In the genomic region with DNA sequence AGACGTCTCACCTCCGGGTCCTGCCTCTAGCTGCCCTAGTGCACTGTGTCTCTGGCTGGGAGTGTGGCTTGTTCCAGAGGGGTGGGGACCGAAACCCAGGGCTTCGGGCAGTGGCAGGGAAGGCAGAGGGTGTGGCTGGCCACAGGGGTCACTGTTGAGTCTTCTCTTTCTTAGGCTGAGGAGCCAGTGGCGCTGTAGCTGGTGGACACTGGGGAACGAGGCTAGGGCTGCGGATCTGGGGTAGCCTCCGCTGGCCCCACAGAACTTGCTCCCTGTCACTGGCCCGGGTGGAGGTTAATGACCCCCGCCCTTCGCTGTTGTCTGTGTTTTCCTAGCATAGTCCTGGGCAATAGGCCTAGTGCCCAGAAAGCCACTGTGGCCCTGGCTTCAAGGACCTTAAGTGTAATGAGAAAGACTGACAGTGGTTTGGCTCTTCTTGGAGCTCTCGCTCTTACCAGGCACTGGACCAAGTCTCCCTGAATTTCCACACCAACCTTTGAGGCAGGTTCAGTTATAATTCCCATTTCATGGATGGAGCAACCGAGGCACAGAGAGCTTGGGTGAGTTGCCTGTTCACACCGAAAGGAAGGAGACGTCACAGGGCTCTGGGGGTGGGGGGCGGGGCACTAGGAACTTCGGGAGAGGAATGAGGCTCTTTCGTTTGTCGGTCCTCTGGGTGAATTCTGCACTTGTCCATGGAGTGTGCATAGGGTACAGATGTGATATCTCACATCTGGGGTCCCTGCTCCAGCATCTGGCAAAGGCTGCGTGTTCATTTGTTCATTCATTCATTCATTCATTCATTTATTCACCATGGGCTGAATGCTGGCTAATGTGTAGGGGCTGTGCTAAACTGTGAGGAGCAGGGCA, we compare ENCODE assay signal across 10 cellular contexts. TPM values are rescaled to one million over a fixed set of nuclear protein-coding genes. Genes with fewer than 3 reads are reported as not detected.
DNase-seq lines count a peak whose midpoint lies in the region; ATAC-seq and TF ChIP-seq lines count a peak whose summit lies in the region.
"Had no signal": no experiment of that assay in that cellular context is flagged by ENCODE, and none has a peak within 500 bp of the region (broad histone marks: within the 10 kb centered on the region; RNA-seq: fewer than 3 reads in every experiment).

No MANE protein-coding gene starts in this region.

- intact Hi-C loops in activated CD4-positive, alpha-beta memory T cell treated with anti-CD3 and anti-CD28 coated beads for 36 hours (cut with micrococcal nuclease): no loop called here

- H3K9me3 ChIP-seq in BE2C (no peaks in the 10 kb centered on the region), adipocyte (ENCODE audit: control insufficient read depth, low read length) (peaks cover 4% of the 10 kb centered on the region)
- H3K9me3 ChIP-seq: ascending aorta had no signal

- no peak overlapping the region for H3K9ac ChIP-seq in adipocyte (ENCODE audit: low read length)

- no peak overlapping the region for H3K4me3 Mint-ChIP-seq in activated CD4-positive, alpha-beta memory T cell treated with anti-CD3 and anti-CD28 coated beads for 36 hours
- H3K4me3 Mint-ChIP-seq: naive B cell had no signal

- TF ChIP-seq CTCF in BE2C (IDR thresholded peaks at IDR 0.05; ENCODE audit: low read depth, low read length): peak; percentile 56

- no peak for ATAC-seq in GM18498 (IDR thresholded peaks at IDR 0.05; ENCODE audit: unreplicated experiment)
- no peak for ATAC-seq in HG03342 (IDR thresholded peaks at IDR 0.05; ENCODE audit: unreplicated experiment)
- ATAC-seq in GM21390 (IDR thresholded peaks at IDR 0.05; ENCODE audit: unreplicated experiment): no peak

- POLR2A ChIA-PET in activated CD4-positive, alpha-beta memory T cell treated with anti-CD3 and anti-CD28 coated beads for 36 hours (lab: Charles Lee): no interaction called here

- CTCF ChIA-PET in activated CD4-positive, alpha-beta memory T cell treated with anti-CD3 and anti-CD28 coated beads for 36 hours (lab: Charles Lee): interaction anchor here (0.7 to 2.3 kb wide), 5 partner anchors 8 to 51 kb away, joined by 3 to 5 read pairs (median 4); no protein-coding TSS in a partner anchor

- peaks cover 11% of the 10 kb centered on the region for H3K4me1 Mint-ChIP-seq in activated CD4-positive, alpha-beta memory T cell treated with anti-CD3 and anti-CD28 coated beads for 36 hours (ENCODE audit: low read depth)
- H3K4me1 Mint-ChIP-seq: naive B cell had no signal

- H3K4me3 ChIP-seq in BE2C (ENCODE audit: low read depth, low read length) (no peak overlapping the region), adipocyte (ENCODE audit: low read length) (no peak overlapping the region)
- H3K4me3 ChIP-seq: ascending aorta had no signal

- DNase-seq in BE2C (peak; percentile 61), HT1080 (ENCODE audit: low read depth) (peak; percentile 26), adipocyte (ENCODE audit: low read depth) (peak; percentile 27), kidney tubule cell (ENCODE audit: low spot score) (peak; percentile 26)
- no peak for DNase-seq in activated CD4-positive, alpha-beta memory T cell treated with anti-CD3 and anti-CD28 coated beads for 36 hours
- DNase-seq: naive B cell had no signal

- H3K36me3 ChIP-seq in BE2C: no peaks in the 10 kb centered on the region
- no peaks in the 10 kb centered on the region for H3K36me3 ChIP-seq in adipocyte (ENCODE audit: control insufficient read depth, insufficient read depth, low read length, severe bottlenecking)
- H3K36me3 ChIP-seq: ascending aorta had no signal

- H3K27ac Mint-ChIP-seq in activated CD4-positive, alpha-beta memory T cell treated with anti-CD3 and anti-CD28 coated beads for 36 hours: no peak overlapping the region
- H3K27ac Mint-ChIP-seq: naive B cell had no signal

- peaks cover 3% of the 10 kb centered on the region for H3K27me3 Mint-ChIP-seq in activated CD4-positive, alpha-beta memory T cell treated with anti-CD3 and anti-CD28 coated beads for 36 hours

- peaks cover 3% of the 10 kb centered on the region for H3K4me1 ChIP-seq in BE2C
- H3K4me1 ChIP-seq in adipocyte (ENCODE audit: control insufficient read depth, insufficient read depth, low read length): peaks cover 7% of the 10 kb centered on the region

- H3K27me3 ChIP-seq in BE2C: no peaks in the 10 kb centered on the region
- H3K27me3 ChIP-seq in adipocyte (replicated peaks; ENCODE audit: control insufficient read depth, insufficient read depth, low read length): no peaks in the 10 kb centered on the region
- H3K27me3 ChIP-seq: ascending aorta had no signal

- no peaks in the 10 kb centered on the region for H3K9me3 Mint-ChIP-seq in activated CD4-positive, alpha-beta memory T cell treated with anti-CD3 and anti-CD28 coated beads for 36 hours
- H3K9me3 Mint-ChIP-seq: naive B cell had no signal

- no peaks in the 10 kb centered on the region for H3K36me3 Mint-ChIP-seq in activated CD4-positive, alpha-beta memory T cell treated with anti-CD3 and anti-CD28 coated beads for 36 hours
- H3K36me3 Mint-ChIP-seq: naive B cell had no signal

RNA-seq across cellular contexts. Expression of a gene that starts 4.8 kb away (rescaled TPM):
- 38.6 TPM for polyA plus RNA-seq in BE2C (2012; ENCODE audit: insufficient read depth, insufficient read length, low read depth)
- total RNA-seq in HT1080 (2014; rRNA removed; shearing (Covaris generic)): 58.9 and 76.5 TPM in 2 replicates
- 20.3 and 22.7 TPM in 2 replicates for polyA plus RNA-seq in HT1080 (2015; cell fraction: cytosol; rRNA removed)
- 23.0 and 25.0 TPM in 2 replicates for polyA plus RNA-seq in HT1080 (2015; cell fraction: nucleus; rRNA removed)
- 1 to 10 TPM; 1.3 to 1.5 TPM for total RNA-seq in activated CD4-positive, alpha-beta memory T cell treated with anti-CD3 and anti-CD28 coated beads for 36 hours

Comparison
In these comparisons a context has a peak if more than half of its experiments do, and no peak if none do; other contexts are left out.
1. RNA of a gene that starts 4.8 kb away (total RNA-seq): 58.9 to 76.5 TPM in HT1080; 1.3 to 1.5 TPM in activated CD4-positive, alpha-beta memory T cell treated with anti-CD3 and anti-CD28 coated beads for 36 hours; every median in the first group is over 10 times any median in the second.